In genomic region chr2:37375721-37376399, GRCh38 we compare ENCODE assay signal across 9 cellular contexts.
A peak's percentile ranks its signal among the peaks of the same experiment; 100 is the strongest.
DNase-seq lines count a peak whose midpoint lies in the region; ATAC-seq and TF ChIP-seq lines count a peak whose summit lies in the region.
"Had no signal": no experiment of that assay in that cellular context is flagged by ENCODE, and none has a peak within 500 bp of the region (broad histone marks: within the 10 kb centered on the region; RNA-seq: fewer than 3 reads in every experiment).

No MANE protein-coding gene starts in this region.

- DNase-seq in AG08395 (ENCODE audit: low spot score) (peak; percentile 8), astrocyte of the spinal cord (ENCODE audit: low read depth, low spot score) (peak; percentile 23), NCI-H526 treated with DMSO at 0.1 percent for 48 hours (lab: John Stamatoyannopoulos, UW) (no peak), DMS 273 treated with DMSO at 0.1 percent for 48 hours (lab: John Stamatoyannopoulos, UW) (no peak), ecto neural progenitor cell (ENCODE audit: low spot score) (no peak)
- DNase-seq: activated CD8-positive, alpha-beta memory T cell treated with anti-CD3 and anti-CD28 coated beads, Interleukin-2, amount 50 U/mL, for 4 hours had no signal

- in situ Hi-C loops in astrocyte of the spinal cord (cut with HindIII; ENCODE audit: low sequenced_read_pairs): no loop called here

- no peak overlapping the region for H3K4me3 ChIP-seq in astrocyte of the spinal cord (ENCODE audit: low read depth, low read length)

- peak; percentile 26 for ATAC-seq in GM19351 (IDR thresholded peaks at IDR 0.05; ENCODE audit: unreplicated experiment)
- peak; percentile 22 for ATAC-seq in HG03103 (IDR thresholded peaks at IDR 0.05; ENCODE audit: low read depth, unreplicated experiment)
- no peak for ATAC-seq in activated CD4-positive, CD25-positive, alpha-beta regulatory T cell treated with anti-CD3 and anti-CD28 coated beads, Interleukin-2, amount 50 U/mL, for 24 hours

- no peak for TF ChIP-seq CTCF in astrocyte of the spinal cord (IDR thresholded peaks at IDR 0.05; ENCODE audit: low read depth, low read length)

Comparison
In these comparisons a context has a peak if more than half of its experiments do, and no peak if none do; other contexts are left out.
1. DNase-seq: peak in AG08395 (single experiment) and astrocyte of the spinal cord (single experiment); none in NCI-H526 treated with DMSO at 0.1 percent for 48 hours (single experiment), DMS 273 treated with DMSO at 0.1 percent for 48 hours (single experiment) and ecto neural progenitor cell (single experiment).
2. ATAC-seq: peak in GM19351 (single experiment) and HG03103 (single experiment); none in activated CD4-positive, CD25-positive, alpha-beta regulatory T cell treated with anti-CD3 and anti-CD28 coated beads, Interleukin-2, amount 50 U/mL, for 24 hours (0 of 2).